Comparison of ENCODE assay signal across 8 cellular contexts in genomic region chr20:52312131-52312729, GRCh38.
DNase-seq lines count a peak whose midpoint lies in the region; ATAC-seq, FAIRE-seq and TF ChIP-seq lines count a peak whose summit lies in the region.

No MANE protein-coding gene starts in this region.

- no peak overlapping the region for H3K27ac ChIP-seq in adrenal gland
- no peak overlapping the region for H3K27ac ChIP-seq in right atrium auricular region
- H3K27ac ChIP-seq in small intestine (ENCODE audit: low read depth in 1 of 2, low read length in 1 of 2) = no peak overlapping the region

- ATAC-seq in GM21529 (IDR thresholded peaks at IDR 0.05; ENCODE audit: unreplicated experiment) = no peak

- TF ChIP-seq CTCF in adrenal gland (IDR thresholded peaks at IDR 0.05) (peak; percentile 58 to 78 (median 64)), right atrium auricular region (IDR thresholded peaks at IDR 0.05) (peak; percentile 68 to 81)

- H3K4me3 ChIP-seq in MG63 (no peak overlapping the region), adrenal gland (no peak overlapping the region), right atrium auricular region (no peak overlapping the region), small intestine (ENCODE audit: low read depth in 1 of 2, low read length in 2 of 2) (no peak overlapping the region)

- intact Hi-C loops in adrenal gland (cut with DNase I) = loop anchor here in 1 of 2 donors (10.0 kb wide), 2 partner anchors 903 to 1233 kb away; no protein-coding TSS in a partner anchor

- no peak for FAIRE-seq in small intestine (lab: Jason Lieb, UNC)

- 37 to 51% (median 46%) methylated on average over 2 of the region's 2 CpGs for WGBS in adrenal gland, 4 donors
- WGBS in small intestine, 3 donors = 31 to 50% (median 33%) methylated on average over 2 of the region's 2 CpGs

- H3K36me3 ChIP-seq in MG63 = no peaks in the 10 kb centered on the region
- H3K36me3 ChIP-seq in adrenal gland (replicated peaks in 1 of 2) = no peaks in the 10 kb centered on the region
- no peaks in the 10 kb centered on the region for H3K36me3 ChIP-seq in right atrium auricular region
- H3K36me3 ChIP-seq in small intestine (ENCODE audit: control insufficient read depth in 2 of 2, insufficient read depth in 2 of 2, low read length in 2 of 2) = no peaks in the 10 kb centered on the region

- H3K27me3 ChIP-seq in MG63 (peaks cover 9% of the 10 kb centered on the region; the same call in 1 of the 2 replicates), adrenal gland (no peaks in the 10 kb centered on the region), right atrium auricular region (no peaks in the 10 kb centered on the region), small intestine (ENCODE audit: control insufficient read depth in 2 of 2, insufficient read depth in 2 of 2, low read length in 2 of 2) (no peaks in the 10 kb centered on the region)

- peak; percentile 10 to 22 for DNase-seq in activated CD8-positive, alpha-beta memory T cell treated with anti-CD3 and anti-CD28 coated beads for 1 hour (ENCODE audit: extremely low read depth in 1 of 2, low read depth in 1 of 2)
- no peak for DNase-seq in activated CD8-positive, alpha-beta memory T cell treated with anti-CD3 and anti-CD28 coated beads, Interleukin-2, amount 50 U/mL, for 48 hours
- peak; percentile 12 for DNase-seq in MG63
- peak; percentile 49 for DNase-seq in RPMI8226
- DNase-seq in adrenal gland = peak; percentile 32 to 73 (median 52)
- no peak for DNase-seq in right atrium auricular region (ENCODE audit: low spot score)
- DNase-seq in small intestine = peak; percentile 59

- peaks cover 0 to 6% of the 10 kb centered on the region in 2 donors for H3K4me1 ChIP-seq in adrenal gland (replicated peaks in 1 of 2)
- H3K4me1 ChIP-seq in right atrium auricular region = peaks cover 0 to 4% of the 10 kb centered on the region in 2 donors
- H3K4me1 ChIP-seq in small intestine (ENCODE audit: control insufficient read depth in 2 of 2, insufficient read depth in 1 of 2, low read depth in 1 of 2, low read length in 1 of 2) = no peaks in the 10 kb centered on the region

- no peak for TF ChIP-seq POLR2A in adrenal gland (IDR thresholded peaks at IDR 0.05)

- H3K9me3 ChIP-seq in MG63 (no peaks in the 10 kb centered on the region; the same call in 1 of the 2 replicates), adrenal gland (replicated peaks in 1 of 3) (no peaks in the 10 kb centered on the region), right atrium auricular region (no peaks in the 10 kb centered on the region), small intestine (ENCODE audit: control insufficient read depth, low read depth) (no peaks in the 10 kb centered on the region)

Comparison
In these comparisons a context has a peak if more than half of its experiments do, and no peak if none do; other contexts are left out.
1. DNase-seq: peak in activated CD8-positive, alpha-beta memory T cell treated with anti-CD3 and anti-CD28 coated beads for 1 hour (2 of 2), MG63 (single experiment), RPMI8226 (single experiment), adrenal gland (7 of 7) and small intestine (single experiment); none in activated CD8-positive, alpha-beta memory T cell treated with anti-CD3 and anti-CD28 coated beads, Interleukin-2, amount 50 U/mL, for 48 hours (single experiment) and right atrium auricular region (single experiment).